ENCODE assay signal across 19 cellular contexts in the genomic region with DNA sequence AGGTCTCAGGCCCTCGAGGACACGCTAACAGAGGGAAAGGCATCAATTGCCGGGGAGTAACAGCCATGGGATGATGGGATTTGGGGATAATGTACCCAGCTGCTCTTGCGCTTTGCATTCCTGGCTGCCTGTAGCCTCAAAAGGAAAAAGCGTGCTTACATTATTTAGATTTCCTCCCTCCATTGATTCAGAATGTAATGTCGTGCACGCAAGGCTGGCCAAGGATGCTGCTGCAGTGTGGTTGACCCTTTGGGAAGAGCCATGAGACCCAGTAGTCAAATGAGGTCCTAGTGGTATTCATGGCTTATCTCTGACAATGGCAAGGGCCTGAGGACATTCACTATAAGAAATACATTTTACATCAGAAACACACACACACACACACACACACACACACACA.
A peak's percentile ranks its signal among the peaks of the same experiment; 100 is the strongest.
DNase-seq lines count a peak whose midpoint lies in the region; ATAC-seq, FAIRE-seq and TF ChIP-seq lines count a peak whose summit lies in the region.
"Had no signal": no experiment of that assay in that cellular context is flagged by ENCODE, and none has a peak within 500 bp of the region (broad histone marks: within the 10 kb centered on the region; RNA-seq: fewer than 3 reads in every experiment).

No MANE protein-coding gene starts in this region.

- H3K4me3 ChIP-seq in BLaER1 (no peak overlapping the region), Karpas-422 (ENCODE audit: low read length) (peak overlapping the region; percentile 35), spleen (no peak overlapping the region)

- H3K9me3 ChIP-seq in BLaER1 (no peaks in the 10 kb centered on the region), Karpas-422 (ENCODE audit: low read length) (no peaks in the 10 kb centered on the region), spleen (no peaks in the 10 kb centered on the region)
- H3K9me3 ChIP-seq: BE2C had no signal

- peak; percentile 77 for DNase-seq in Karpas-422
- peak; percentile 39 for DNase-seq in glomerular visceral epithelial cell (ENCODE audit: extremely low spot score)
- DNase-seq in spleen: peak; percentile 27
- no peak for DNase-seq in left lobe of liver (ENCODE audit: low spot score)
- no peak for DNase-seq in frontal cortex (ENCODE audit: low spot score in 2 of 2)
- no peak for DNase-seq in left ventricle myocardium superior
- DNase-seq: CD4-positive, alpha-beta memory T cell; DMS 273 treated with DMSO at 0.1 percent for 48 hours; DMS53; DND-41; GOT3; H9; KBM-7 had no signal

- H3K27ac ChIP-seq in BLaER1: no peak overlapping the region
- H3K27ac ChIP-seq in Karpas-422 (ENCODE audit: low read length): peak overlapping the region; percentile 73
- H3K27ac ChIP-seq in spleen: no peak overlapping the region

- H3K4me2 ChIP-seq in BLaER1 (peak overlapping the region; percentile 39), Karpas-422 (ENCODE audit: low read depth, low read length, poor library complexity, severe bottlenecking) (peak overlapping the region; percentile 59)

- no peak for TF ChIP-seq CTCF in spleen (IDR thresholded peaks at IDR 0.05 in 8 of 11, conservative IDR thresholded peaks at IDR 0.05 in 3 of 11)

- no peak for TF ChIP-seq POLR2A in spleen (IDR thresholded peaks at IDR 0.05)

- no peaks in the 10 kb centered on the region for H4K20me1 ChIP-seq in BLaER1
- H4K20me1 ChIP-seq in Karpas-422 (ENCODE audit: insufficient read depth, low read depth, low read length): no peaks in the 10 kb centered on the region

- H3K9ac ChIP-seq in BLaER1 (no peak overlapping the region), Karpas-422 (ENCODE audit: low read length) (peak overlapping the region; percentile 52)

- H3K9me2 ChIP-seq in Karpas-422 (replicated peaks; ENCODE audit: insufficient read depth, low read length): no peaks in the 10 kb centered on the region

- 89 to 92% (median 89%) methylated on average over 7 of the region's 7 CpGs for WGBS in spleen, 5 donors

- no peak for FAIRE-seq in frontal cortex (lab: Jason Lieb, UNC)
- FAIRE-seq: G401.6, GM12892, GM18507, HepG2 had no signal

- H3K27me3 ChIP-seq in BLaER1 (no peaks in the 10 kb centered on the region), Karpas-422 (ENCODE audit: low read length) (no peaks in the 10 kb centered on the region), spleen (replicated peaks in 1 of 7) (peaks cover 0 to 31% (median 4%) of the 10 kb centered on the region in 7 donors)
- H3K27me3 ChIP-seq: BE2C had no signal

- H3K4me1 ChIP-seq in BLaER1 (peaks cover 52% of the 10 kb centered on the region), Karpas-422 (ENCODE audit: low read length) (peaks cover 66% of the 10 kb centered on the region), spleen (peaks cover 10 to 25% (median 22%) of the 10 kb centered on the region in 6 donors)

- intact Hi-C loops in spleen (cut with DNase I; ENCODE audit: low total_unique reads): no loop called here
- intact Hi-C loops in left ventricle myocardium superior (cut with micrococcal nuclease): loop anchor here (10.0 kb wide), 1 partner anchor 614 kb away; no protein-coding TSS in a partner anchor

- H3K36me3 ChIP-seq in BLaER1: no peaks in the 10 kb centered on the region
- H3K36me3 ChIP-seq in Karpas-422 (ENCODE audit: insufficient read depth, low read length): no peaks in the 10 kb centered on the region
- no peaks in the 10 kb centered on the region for H3K36me3 ChIP-seq in spleen
- H3K36me3 ChIP-seq: BE2C had no signal

- no peak overlapping the region for H2AFZ ChIP-seq in Karpas-422 (ENCODE audit: low read length)

- H3K79me2 ChIP-seq in Karpas-422 (ENCODE audit: low read length): no peaks in the 10 kb centered on the region

- ATAC-seq in left lobe of liver (no peak), left ventricle myocardium superior (no peak)
- ATAC-seq: HepG2 had no signal

Comparison
In these comparisons a context has a peak if more than half of its experiments do, and no peak if none do; other contexts are left out.
1. DNase-seq: peak in Karpas-422 (single experiment), glomerular visceral epithelial cell (single experiment) and spleen (single experiment); none in left lobe of liver (single experiment), frontal cortex (0 of 2) and left ventricle myocardium superior (single experiment).